23 cellular contexts compared by ENCODE assay signal in the genomic region with DNA sequence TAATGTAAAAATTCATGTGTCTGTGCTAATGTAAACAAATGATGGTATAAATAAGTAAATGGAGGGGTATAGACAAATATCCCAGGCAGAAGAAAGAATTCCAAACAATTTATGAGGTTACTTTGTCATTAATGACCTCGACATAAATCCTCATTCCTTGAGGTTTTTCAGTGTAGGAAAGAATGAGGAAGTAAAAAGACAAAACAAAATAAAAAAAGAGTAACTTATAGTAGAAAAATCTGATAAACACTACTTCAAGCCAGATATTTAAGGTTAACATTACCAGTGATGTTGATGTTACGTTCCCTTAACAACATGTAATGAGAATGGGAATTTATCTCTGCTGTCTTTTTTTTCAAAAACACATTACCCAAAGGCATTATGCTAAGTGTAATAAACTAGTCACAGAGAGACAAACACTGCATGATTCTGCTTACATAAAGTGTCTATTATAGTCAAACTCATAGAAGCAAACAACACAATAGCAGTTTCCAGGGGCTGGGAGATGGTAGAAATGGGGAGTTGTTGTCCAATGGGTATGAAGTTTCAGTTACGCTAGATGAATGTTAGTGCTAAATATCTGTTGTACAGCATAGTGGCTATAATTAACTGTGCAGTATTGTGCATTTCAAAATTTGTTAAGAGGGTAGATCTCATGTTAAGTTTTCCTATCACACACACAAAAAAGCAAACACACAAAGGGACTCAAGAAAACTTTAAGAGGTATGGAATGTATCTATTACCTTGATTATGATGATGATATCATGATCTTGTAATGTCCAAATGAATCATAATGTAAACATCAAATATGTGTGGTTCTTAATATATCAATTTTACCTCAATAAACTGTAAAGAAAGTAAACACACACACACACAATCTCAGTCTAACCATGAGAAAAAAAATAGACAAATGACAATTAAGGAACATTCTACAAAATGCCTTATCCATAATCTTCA.
DNase-seq lines count a peak whose midpoint lies in the region; ATAC-seq, FAIRE-seq and TF ChIP-seq lines count a peak whose summit lies in the region.
"Had no signal": no experiment of that assay in that cellular context is flagged by ENCODE, and none has a peak within 500 bp of the region (broad histone marks: within the 10 kb centered on the region; RNA-seq: fewer than 3 reads in every experiment).

No MANE protein-coding gene starts in this region.

- no peak for TF ChIP-seq POLR2A in H54 (IDR thresholded peaks at IDR 0.05; ENCODE audit: low read depth, low read length)

- ATAC-seq in SK-N-SH treated with all-trans-retinoic acid at 6 μM for 48 hours (no peak), HG03025 (IDR thresholded peaks at IDR 0.05; ENCODE audit: low FRiP score, unreplicated experiment) (no peak)
- ATAC-seq: activated CD4-positive, CD25-positive, alpha-beta regulatory T cell treated with anti-CD3 and anti-CD28 coated beads, Interleukin-2, amount 50 U/mL, for 24 hours; GM12878; stimulated activated naive B cell treated with anti-CD40 and anti-IgM and Interleukin-4, amounts not matched to agents 10 μg/mL and 1 μg/mL and 100 μg/mL, for 72 hours had no signal

- peak; percentile 87 for FAIRE-seq in H54 (lab: Jason Lieb, UNC)
- FAIRE-seq: GM12878, keratinocyte, small intestine had no signal

- H3K36me3 Mint-ChIP-seq in CD14-positive monocyte, result no peaks in the 10 kb centered on the region
- H3K36me3 Mint-ChIP-seq: CD4-positive, alpha-beta memory T cell; stimulated activated naive B cell treated with anti-CD40 and anti-IgM and Interleukin-4, amounts not matched to agents 10 μg/mL and 1 μg/mL and 100 μg/mL, for 72 hours had no signal

- no peak overlapping the region for H3K27ac Mint-ChIP-seq in CD14-positive monocyte
- H3K27ac Mint-ChIP-seq: activated CD4-positive, alpha-beta memory T cell treated with anti-CD3 and anti-CD28 coated beads, Interleukin-2, amount 10 ng/mL, durations not matched to agents 7 days and 5 days; CD4-positive, alpha-beta memory T cell; dendritic cell treated with granulocyte-macrophage colony-stimulating factor and Interleukin-4, amounts not matched to agents 40 ng/mL and 50 ng/mL, for 4 days; stimulated activated naive B cell treated with anti-CD40 and anti-IgM and Interleukin-4, amounts not matched to agents 10 μg/mL and 1 μg/mL and 100 μg/mL, for 72 hours had no signal

- DNase-seq in ACHN (peak; percentile 3), H54 (ENCODE audit: insufficient read length, low spot score) (no peak), amniotic epithelial cell (ENCODE audit: low read depth) (peak; percentile 14), glomerular visceral epithelial cell (ENCODE audit: extremely low spot score) (peak; percentile 30), CD14-positive monocyte (ENCODE audit: low spot score) (no peak), mucosa of gallbladder (ENCODE audit: low spot score) (no peak)
- DNase-seq: activated CD4-positive, alpha-beta memory T cell treated with anti-CD3 and anti-CD28 coated beads, Interleukin-2, amount 10 ng/mL, durations not matched to agents 7 days and 5 days; activated gamma-delta T cell treated with Interleukin-2 at 50 U/mL for 16 hours; CD4-positive, alpha-beta memory T cell; foreskin melanocyte; MM.1S; NCI-H1417 treated with DMSO at 0.1 percent for 48 hours; NCI-H524; small intestine; stimulated activated CD4-positive, alpha-beta T cell treated with anti-CD3 and anti-CD28 coated beads, Interleukin-2, amount 100 ng/mL, for 24 hours; stimulated activated naive B cell treated with anti-CD40 and anti-IgM and Interleukin-4, amounts not matched to agents 10 μg/mL and 1 μg/mL and 100 μg/mL, for 72 hours; SW 1271 had no signal

- H3K4me3 Mint-ChIP-seq in CD14-positive monocyte, result no peak overlapping the region
- H3K4me3 Mint-ChIP-seq: activated CD4-positive, alpha-beta memory T cell treated with anti-CD3 and anti-CD28 coated beads, Interleukin-2, amount 10 ng/mL, durations not matched to agents 7 days and 5 days; CD4-positive, alpha-beta memory T cell; dendritic cell treated with granulocyte-macrophage colony-stimulating factor and Interleukin-4, amounts not matched to agents 40 ng/mL and 50 ng/mL, for 4 days; stimulated activated naive B cell treated with anti-CD40 and anti-IgM and Interleukin-4, amounts not matched to agents 10 μg/mL and 1 μg/mL and 100 μg/mL, for 72 hours had no signal

- no peaks in the 10 kb centered on the region for H3K4me1 Mint-ChIP-seq in CD14-positive monocyte
- H3K4me1 Mint-ChIP-seq: activated CD4-positive, alpha-beta memory T cell treated with anti-CD3 and anti-CD28 coated beads, Interleukin-2, amount 10 ng/mL, durations not matched to agents 7 days and 5 days; CD4-positive, alpha-beta memory T cell; stimulated activated naive B cell treated with anti-CD40 and anti-IgM and Interleukin-4, amounts not matched to agents 10 μg/mL and 1 μg/mL and 100 μg/mL, for 72 hours had no signal

- H3K27me3 Mint-ChIP-seq in CD14-positive monocyte (ENCODE audit: low read depth in 3 of 3), result peaks cover 0 to 1% (median 0%) of the 10 kb centered on the region in 3 donors
- H3K27me3 Mint-ChIP-seq: activated CD4-positive, alpha-beta memory T cell treated with anti-CD3 and anti-CD28 coated beads, Interleukin-2, amount 10 ng/mL, durations not matched to agents 7 days and 5 days; CD4-positive, alpha-beta memory T cell; dendritic cell treated with granulocyte-macrophage colony-stimulating factor and Interleukin-4, amounts not matched to agents 40 ng/mL and 50 ng/mL, for 4 days; stimulated activated naive B cell treated with anti-CD40 and anti-IgM and Interleukin-4, amounts not matched to agents 10 μg/mL and 1 μg/mL and 100 μg/mL, for 72 hours had no signal

- intact Hi-C loops in CD14-positive monocyte (cut with micrococcal nuclease), result no loop called here

- no peak for TF ChIP-seq CTCF in CD14-positive monocyte (IDR thresholded peaks at IDR 0.05)

- in situ Hi-C loops in ACHN (cut with HindIII; ENCODE audit: low pct_ligation_motif_present, low pct_unique_long_range_greater_than_20kb, low sequenced_read_pairs), result no loop called here

- peaks cover 0 to 13% (median 3%) of the 10 kb centered on the region in 7 donors for H3K9me3 Mint-ChIP-seq in CD14-positive monocyte
- H3K9me3 Mint-ChIP-seq: activated CD4-positive, alpha-beta memory T cell treated with anti-CD3 and anti-CD28 coated beads, Interleukin-2, amount 10 ng/mL, durations not matched to agents 7 days and 5 days; stimulated activated naive B cell treated with anti-CD40 and anti-IgM and Interleukin-4, amounts not matched to agents 10 μg/mL and 1 μg/mL and 100 μg/mL, for 72 hours had no signal

TF ChIP-seq in SK-N-SH treated with all-trans-retinoic acid at 6 μM for 48 hours, 23 proteins besides CTCF, POLR2A, EP300 and RAD21 (continues in another document):
- TF ChIP-seq BACH2 (CRISPR knock-in tag; IDR thresholded peaks at IDR 0.05; ENCODE audit: borderline replicate concordance) (no peak), ZNF565 (CRISPR knock-in tag; conservative IDR thresholded peaks at IDR 0.05; ENCODE audit: low read depth) (no peak), SNAI2 (CRISPR knock-in tag; IDR thresholded peaks at IDR 0.05) (no peak), ZNF70 (CRISPR knock-in tag; IDR thresholded peaks at IDR 0.05) (no peak), TOX (CRISPR knock-in tag; IDR thresholded peaks at IDR 0.05; ENCODE audit: borderline replicate concordance) (no peak), ZFP3 (CRISPR knock-in tag; IDR thresholded peaks at IDR 0.05) (no peak), ESRRG (CRISPR knock-in tag; IDR thresholded peaks at IDR 0.05) (no peak), ISL1 (CRISPR knock-in tag; IDR thresholded peaks at IDR 0.05) (no peak)
- TF ChIP-seq, protein P1, sequence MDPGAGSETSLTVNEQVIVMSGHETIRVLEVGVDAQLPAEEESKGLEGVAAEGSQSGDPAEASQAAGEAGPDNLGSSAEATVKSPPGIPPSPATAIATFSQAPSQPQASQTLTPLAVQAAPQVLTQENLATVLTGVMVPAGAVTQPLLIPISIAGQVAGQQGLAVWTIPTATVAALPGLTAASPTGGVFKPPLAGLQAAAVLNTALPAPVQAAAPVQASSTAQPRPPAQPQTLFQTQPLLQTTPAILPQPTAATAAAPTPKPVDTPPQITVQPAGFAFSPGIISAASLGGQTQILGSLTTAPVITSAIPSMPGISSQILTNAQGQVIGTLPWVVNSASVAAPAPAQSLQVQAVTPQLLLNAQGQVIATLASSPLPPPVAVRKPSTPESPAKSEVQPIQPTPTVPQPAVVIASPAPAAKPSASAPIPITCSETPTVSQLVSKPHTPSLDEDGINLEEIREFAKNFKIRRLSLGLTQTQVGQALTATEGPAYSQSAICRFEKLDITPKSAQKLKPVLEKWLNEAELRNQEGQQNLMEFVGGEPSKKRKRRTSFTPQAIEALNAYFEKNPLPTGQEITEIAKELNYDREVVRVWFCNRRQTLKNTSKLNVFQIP (CRISPR knock-in tag; IDR thresholded peaks at IDR 0.05; ENCODE audit: borderline replicate concordance, low read depth), result no peak
- TF ChIP-seq, protein P2, sequence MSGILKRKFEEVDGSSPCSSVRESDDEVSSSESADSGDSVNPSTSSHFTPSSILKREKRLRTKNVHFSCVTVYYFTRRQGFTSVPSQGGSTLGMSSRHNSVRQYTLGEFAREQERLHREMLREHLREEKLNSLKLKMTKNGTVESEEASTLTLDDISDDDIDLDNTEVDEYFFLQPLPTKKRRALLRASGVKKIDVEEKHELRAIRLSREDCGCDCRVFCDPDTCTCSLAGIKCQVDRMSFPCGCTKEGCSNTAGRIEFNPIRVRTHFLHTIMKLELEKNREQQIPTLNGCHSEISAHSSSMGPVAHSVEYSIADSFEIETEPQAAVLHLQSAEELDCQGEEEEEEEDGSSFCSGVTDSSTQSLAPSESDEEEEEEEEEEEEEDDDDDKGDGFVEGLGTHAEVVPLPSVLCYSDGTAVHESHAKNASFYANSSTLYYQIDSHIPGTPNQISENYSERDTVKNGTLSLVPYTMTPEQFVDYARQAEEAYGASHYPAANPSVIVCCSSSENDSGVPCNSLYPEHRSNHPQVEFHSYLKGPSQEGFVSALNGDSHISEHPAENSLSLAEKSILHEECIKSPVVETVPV (CRISPR knock-in tag; IDR thresholded peaks at IDR 0.05), result no peak
- TF ChIP-seq, protein P3, sequence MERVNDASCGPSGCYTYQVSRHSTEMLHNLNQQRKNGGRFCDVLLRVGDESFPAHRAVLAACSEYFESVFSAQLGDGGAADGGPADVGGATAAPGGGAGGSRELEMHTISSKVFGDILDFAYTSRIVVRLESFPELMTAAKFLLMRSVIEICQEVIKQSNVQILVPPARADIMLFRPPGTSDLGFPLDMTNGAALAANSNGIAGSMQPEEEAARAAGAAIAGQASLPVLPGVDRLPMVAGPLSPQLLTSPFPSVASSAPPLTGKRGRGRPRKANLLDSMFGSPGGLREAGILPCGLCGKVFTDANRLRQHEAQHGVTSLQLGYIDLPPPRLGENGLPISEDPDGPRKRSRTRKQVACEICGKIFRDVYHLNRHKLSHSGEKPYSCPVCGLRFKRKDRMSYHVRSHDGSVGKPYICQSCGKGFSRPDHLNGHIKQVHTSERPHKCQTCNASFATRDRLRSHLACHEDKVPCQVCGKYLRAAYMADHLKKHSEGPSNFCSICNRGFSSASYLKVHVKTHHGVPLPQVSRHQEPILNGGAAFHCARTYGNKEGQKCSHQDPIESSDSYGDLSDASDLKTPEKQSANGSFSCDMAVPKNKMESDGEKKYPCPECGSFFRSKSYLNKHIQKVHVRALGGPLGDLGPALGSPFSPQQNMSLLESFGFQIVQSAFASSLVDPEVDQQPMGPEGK (CRISPR knock-in tag; IDR thresholded peaks at IDR 0.05; ENCODE audit: borderline replicate concordance), result no peak

Comparison
In these comparisons a context has a peak if more than half of its experiments do, and no peak if none do; other contexts are left out.
1. DNase-seq: peak in ACHN (single experiment), amniotic epithelial cell (single experiment) and glomerular visceral epithelial cell (single experiment); none in H54 (single experiment), CD14-positive monocyte (single experiment) and mucosa of gallbladder (single experiment).